Comparison of ENCODE assay signal across 12 cellular contexts in the genomic region with DNA sequence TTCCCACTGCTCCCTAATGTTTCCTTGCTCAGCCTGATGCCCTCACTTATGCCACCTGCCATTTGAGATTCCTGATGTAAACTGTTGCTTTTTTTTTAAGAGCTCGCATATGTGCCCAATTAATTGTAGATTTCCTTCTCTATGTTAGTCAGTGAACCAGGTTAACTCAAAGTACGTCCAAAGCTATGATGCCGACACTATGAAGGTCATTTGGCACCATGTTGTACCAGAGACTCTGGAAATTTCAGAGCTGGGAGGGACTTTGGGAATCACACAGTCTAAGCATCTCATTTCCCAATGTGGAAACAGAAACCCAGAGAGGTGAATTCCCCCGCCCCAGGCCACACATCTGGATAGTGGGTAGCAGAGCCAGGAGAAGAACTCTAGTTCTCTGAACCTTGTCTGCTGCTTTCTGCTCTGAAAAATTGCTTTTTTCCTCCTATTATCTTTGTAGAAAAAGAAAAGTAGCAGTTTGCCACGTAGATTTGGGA. TPM values are rescaled to one million over a fixed set of nuclear protein-coding genes. Genes with fewer than 3 reads are reported as not detected.
DNase-seq lines count a peak whose midpoint lies in the region; ATAC-seq and TF ChIP-seq lines count a peak whose summit lies in the region.
"Had no signal": no experiment of that assay in that cellular context is flagged by ENCODE, and none has a peak within 500 bp of the region (broad histone marks: within the 10 kb centered on the region; RNA-seq: fewer than 3 reads in every experiment).

No MANE protein-coding gene starts in this region.

- DNase-seq in EH (ENCODE audit: low read depth): peak; percentile 21
- DNase-seq in RPMI7951 (ENCODE audit: low read depth): peak; percentile 67
- DNase-seq in esophagus squamous epithelium (lab: John Stamatoyannopoulos, UW): no peak
- DNase-seq in NCI-H1048 (lab: John Stamatoyannopoulos, UW): no peak
- DNase-seq in activated CD4-positive, alpha-beta T cell treated with anti-CD3 and anti-CD28 coated beads for 48 hours: no peak
- DNase-seq: cerebellar nuclear complex, NCI-H2107, T-helper 1 cell had no signal

- no peak for TF ChIP-seq CTCF in esophagus squamous epithelium (IDR thresholded peaks at IDR 0.05)

- peaks cover 0 to 8% (median 0%) of the 10 kb centered on the region in 3 donors for H3K4me1 ChIP-seq in esophagus squamous epithelium
- H3K4me1 ChIP-seq in skeletal muscle satellite cell (ENCODE audit: control insufficient read depth, insufficient read depth, low read length): peaks cover 27% of the 10 kb centered on the region

- no peaks in the 10 kb centered on the region for H3K36me3 ChIP-seq in esophagus squamous epithelium
- no peaks in the 10 kb centered on the region for H3K36me3 ChIP-seq in skeletal muscle satellite cell (ENCODE audit: insufficient read depth, low read length)

- H3K27me3 ChIP-seq in esophagus squamous epithelium (no peaks in the 10 kb centered on the region), skeletal muscle satellite cell (ENCODE audit: control insufficient read depth, insufficient read depth, low read length) (no peaks in the 10 kb centered on the region)

- peak overlapping the region; percentile 22 for H3K4me2 ChIP-seq in skeletal muscle satellite cell (ENCODE audit: low read length)

- H3K9ac ChIP-seq in skeletal muscle satellite cell (ENCODE audit: low read depth, low read length): peak overlapping the region; percentile 8

- H3K9me3 ChIP-seq in esophagus squamous epithelium (no peaks in the 10 kb centered on the region), skeletal muscle satellite cell (replicated peaks; ENCODE audit: low read length) (no peaks in the 10 kb centered on the region)

- no peak for ATAC-seq in GM21529 (IDR thresholded peaks at IDR 0.05; ENCODE audit: unreplicated experiment)
- ATAC-seq in GM21576 (IDR thresholded peaks at IDR 0.05; ENCODE audit: unreplicated experiment): no peak

- intact Hi-C loops in esophagus squamous epithelium (cut with DNase I): no loop called here

- TF ChIP-seq POLR2A in esophagus squamous epithelium (IDR thresholded peaks at IDR 0.05): no peak

- peak overlapping the region in 3 of 4 donors; percentile 26 to 43 (median 41) for H3K27ac ChIP-seq in esophagus squamous epithelium

- H3K4me3 ChIP-seq in esophagus squamous epithelium (no peak overlapping the region), skeletal muscle satellite cell (ENCODE audit: low read length) (no peak overlapping the region)

- WGBS in esophagus squamous epithelium, 2 donors: 42 to 51% methylated on average over 5 of the region's 5 CpGs

RNA-seq across cellular contexts. Expression of a gene that starts 38.5 kb away (rescaled TPM):
- 0.29 and 0.48 TPM in 2 replicates for total RNA-seq in RPMI7951 (2014; rRNA removed; shearing (Covaris generic))
- total RNA-seq in esophagus squamous epithelium: 10 to 100 TPM in 2 of 4 donors, 1 to 10 TPM in 2; 3.7 to 13.1 (median 8.1) TPM
- total RNA-seq in skeletal muscle satellite cell (2012; rRNA removed): 20.5 and 28.4 TPM in 2 replicates
- total RNA-seq: neural crest cell had no signal

Comparison
In these comparisons a context has a peak if more than half of its experiments do, and no peak if none do; other contexts are left out.
1. DNase-seq: peak in EH (single experiment) and RPMI7951 (single experiment); none in esophagus squamous epithelium (single experiment), NCI-H1048 (single experiment) and activated CD4-positive, alpha-beta T cell treated with anti-CD3 and anti-CD28 coated beads for 48 hours (single experiment).